ENCODE assay signal across 17 cellular contexts in the genomic region with DNA sequence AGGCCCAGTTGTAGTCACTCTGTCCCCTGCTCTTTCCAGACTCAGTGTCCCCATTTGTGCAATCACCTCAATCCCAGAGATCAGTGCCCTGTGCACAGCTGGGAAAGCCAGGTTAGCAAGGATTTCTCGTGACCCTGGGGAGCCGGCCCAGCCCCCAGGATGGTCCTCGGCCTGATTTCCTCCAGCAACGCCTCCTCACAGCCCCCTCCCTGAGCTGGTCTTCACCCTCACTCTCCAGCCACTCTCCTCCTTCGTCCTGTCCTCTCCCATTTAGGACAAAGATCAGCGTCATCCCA.
DNase-seq lines count a peak whose midpoint lies in the region; ATAC-seq and TF ChIP-seq lines count a peak whose summit lies in the region.
"Had no signal": no experiment of that assay in that cellular context is flagged by ENCODE, and none has a peak within 500 bp of the region (broad histone marks: within the 10 kb centered on the region; RNA-seq: fewer than 3 reads in every experiment).

No MANE protein-coding gene starts in this region.

- H4K20me1 ChIP-seq in neural cell (ENCODE audit: insufficient read depth) = no peaks in the 10 kb centered on the region

- H3K36me3 ChIP-seq in WERI-Rb-1 = no peaks in the 10 kb centered on the region
- no peaks in the 10 kb centered on the region for H3K36me3 ChIP-seq in neural cell (ENCODE audit: insufficient read depth, low read length)
- H3K36me3 ChIP-seq in upper lobe of right lung = no peaks in the 10 kb centered on the region

- H3K4me3 Mint-ChIP-seq in activated naive CD8-positive, alpha-beta T cell treated with anti-CD3 and anti-CD28 coated beads, Interleukin-2, amount 10 ng/mL, durations not matched to agents 7 days and 5 days = no peak overlapping the region
- no peak overlapping the region for H3K4me3 Mint-ChIP-seq in activated naive CD8-positive, alpha-beta T cell treated with anti-CD3 and anti-CD28 coated beads for 36 hours
- H3K4me3 Mint-ChIP-seq in WTC11 = no peak overlapping the region
- H3K4me3 Mint-ChIP-seq: CD8-positive, alpha-beta memory T cell had no signal

- H3K27ac Mint-ChIP-seq in activated naive CD8-positive, alpha-beta T cell treated with anti-CD3 and anti-CD28 coated beads, Interleukin-2, amount 10 ng/mL, durations not matched to agents 7 days and 5 days = no peak overlapping the region
- no peak overlapping the region for H3K27ac Mint-ChIP-seq in activated naive CD8-positive, alpha-beta T cell treated with anti-CD3 and anti-CD28 coated beads for 36 hours
- H3K27ac Mint-ChIP-seq in WTC11 = no peak overlapping the region

- H3K4me3 ChIP-seq in WERI-Rb-1 (ENCODE audit: low read depth, low read length) = no peak overlapping the region
- H3K4me3 ChIP-seq in neural cell (ENCODE audit: low read length) = no peak overlapping the region
- no peak overlapping the region for H3K4me3 ChIP-seq in upper lobe of right lung
- H3K4me3 ChIP-seq: PC-9 had no signal

- intact Hi-C loops in upper lobe of right lung (cut with DNase I) = no loop called here

- H3K9me3 Mint-ChIP-seq in activated naive CD8-positive, alpha-beta T cell treated with anti-CD3 and anti-CD28 coated beads, Interleukin-2, amount 10 ng/mL, durations not matched to agents 7 days and 5 days = peaks cover 2% of the 10 kb centered on the region
- peaks cover 10% of the 10 kb centered on the region for H3K9me3 Mint-ChIP-seq in activated naive CD8-positive, alpha-beta T cell treated with anti-CD3 and anti-CD28 coated beads for 36 hours
- peaks cover 17% of the 10 kb centered on the region for H3K9me3 Mint-ChIP-seq in WTC11

- peaks cover 4% of the 10 kb centered on the region for H3K27me3 Mint-ChIP-seq in activated naive CD8-positive, alpha-beta T cell treated with anti-CD3 and anti-CD28 coated beads, Interleukin-2, amount 10 ng/mL, durations not matched to agents 7 days and 5 days
- H3K27me3 Mint-ChIP-seq in activated naive CD8-positive, alpha-beta T cell treated with anti-CD3 and anti-CD28 coated beads for 36 hours = no peaks in the 10 kb centered on the region
- H3K27me3 Mint-ChIP-seq in WTC11 (ENCODE audit: low read depth) = peaks cover 3% of the 10 kb centered on the region; the same call in 1 of the 2 replicates
- H3K27me3 Mint-ChIP-seq: CD8-positive, alpha-beta memory T cell had no signal

- POLR2A ChIA-PET in activated naive CD8-positive, alpha-beta T cell treated with anti-CD3 and anti-CD28 coated beads, Interleukin-2, amount 10 ng/mL, durations not matched to agents 7 days and 5 days (lab: Charles Lee) = no interaction called here
- POLR2A ChIA-PET in WTC11 (lab: Charles Lee) = no interaction called here

- no peaks in the 10 kb centered on the region for H3F3A ChIP-seq in neural cell (ENCODE audit: insufficient read depth, low read length, poor library complexity, severe bottlenecking)

- H3K79me2 ChIP-seq in neural cell (replicated peaks; ENCODE audit: insufficient read depth, low read length) = no peaks in the 10 kb centered on the region

- H3K27ac ChIP-seq in WERI-Rb-1 (no peak overlapping the region), neural cell (ENCODE audit: low read length) (peak overlapping the region; percentile 73), upper lobe of right lung (no peak overlapping the region)
- H3K27ac ChIP-seq: PC-9 had no signal

- no peak overlapping the region for H3K4me2 ChIP-seq in neural cell (ENCODE audit: low read length)
- H3K4me2 ChIP-seq: PC-9 had no signal

- ATAC-seq in activated naive CD8-positive, alpha-beta T cell treated with anti-CD3 and anti-CD28 coated beads, Interleukin-2, amount 10 ng/mL, durations not matched to agents 7 days and 5 days (ENCODE audit: low read depth) = no peak
- ATAC-seq in upper lobe of right lung (no peak), WTC11 (no peak)

- TF ChIP-seq CTCF in WERI-Rb-1 (IDR thresholded peaks at IDR 0.05; ENCODE audit: low read depth, low read length) (no peak), neural cell (IDR thresholded peaks at IDR 0.05; ENCODE audit: poor library complexity, severe bottlenecking) (no peak), upper lobe of right lung (IDR thresholded peaks at IDR 0.05) (no peak), WTC11 (IDR thresholded peaks at IDR 0.05) (no peak)

- no peak for TF ChIP-seq EP300 in neural cell (conservative IDR thresholded peaks at IDR 0.05; ENCODE audit: poor library complexity, severe bottlenecking)

- TF ChIP-seq RAD21 in neural cell (conservative IDR thresholded peaks at IDR 0.05) = no peak

- H3K4me1 Mint-ChIP-seq in activated naive CD8-positive, alpha-beta T cell treated with anti-CD3 and anti-CD28 coated beads, Interleukin-2, amount 10 ng/mL, durations not matched to agents 7 days and 5 days = peaks cover under 1% of the 10 kb centered on the region
- peaks cover 11% of the 10 kb centered on the region for H3K4me1 Mint-ChIP-seq in activated naive CD8-positive, alpha-beta T cell treated with anti-CD3 and anti-CD28 coated beads for 36 hours
- H3K4me1 Mint-ChIP-seq in WTC11 = peaks cover 9% of the 10 kb centered on the region

- H2AFZ ChIP-seq in neural cell (ENCODE audit: low read depth, low read length) = no peak overlapping the region
- H2AFZ ChIP-seq: PC-9 had no signal

- no peaks in the 10 kb centered on the region for H3K4me1 ChIP-seq in upper lobe of right lung

- DNase-seq in activated naive CD8-positive, alpha-beta T cell treated with anti-CD3 and anti-CD28 coated beads, Interleukin-2, amount 10 ng/mL, durations not matched to agents 7 days and 5 days = peak; percentile 14
- DNase-seq in activated naive CD8-positive, alpha-beta T cell treated with anti-CD3 and anti-CD28 coated beads for 36 hours = no peak
- DNase-seq in WERI-Rb-1 (peak; percentile 5), upper lobe of right lung (peak; percentile 26), WTC11 (ENCODE audit: low spot score) (no peak), NCI-H82 treated with DMSO at 0.1 percent for 48 hours (lab: John Stamatoyannopoulos, UW; ENCODE audit: unreplicated experiment) (no peak)
- DNase-seq: ACHN, DND-41, GDM1, GOT3, NCI-H1436, NCI-H2029 treated with DMSO at 0.1 percent for 48 hours, NCI-H526, PC-9, SHP77 had no signal

- CTCF ChIA-PET in WTC11 (lab: Charles Lee) = interaction anchor here (1.0 kb wide), 1 partner anchor 14 kb away, joined by 5 read pairs; no protein-coding TSS in a partner anchor

- H3K27me3 ChIP-seq in WERI-Rb-1 (ENCODE audit: insufficient read depth, low read depth, severe bottlenecking) (no peaks in the 10 kb centered on the region), neural cell (ENCODE audit: insufficient read depth, low read depth, low read length) (no peaks in the 10 kb centered on the region), upper lobe of right lung (peaks cover under 1% of the 10 kb centered on the region)

- H3K9ac ChIP-seq in neural cell (ENCODE audit: low read length) = peak overlapping the region; percentile 32

- no peaks in the 10 kb centered on the region for H3K9me2 ChIP-seq in neural cell (ENCODE audit: insufficient read depth, low read length)

- no peaks in the 10 kb centered on the region for H3K36me3 Mint-ChIP-seq in activated naive CD8-positive, alpha-beta T cell treated with anti-CD3 and anti-CD28 coated beads, Interleukin-2, amount 10 ng/mL, durations not matched to agents 7 days and 5 days
- peaks cover under 1% of the 10 kb centered on the region for H3K36me3 Mint-ChIP-seq in activated naive CD8-positive, alpha-beta T cell treated with anti-CD3 and anti-CD28 coated beads for 36 hours
- peaks cover 6% of the 10 kb centered on the region; the same call in 1 of the 2 replicates for H3K36me3 Mint-ChIP-seq in WTC11

- H3K9me3 ChIP-seq in WERI-Rb-1 (ENCODE audit: severe bottlenecking) (peaks cover 10% of the 10 kb centered on the region), neural cell (ENCODE audit: low read length) (no peaks in the 10 kb centered on the region), upper lobe of right lung (no peaks in the 10 kb centered on the region)

TF ChIP-seq in neural cell, 6 proteins besides CTCF, POLR2A, EP300 and RAD21 (continues in another document):
- TF ChIP-seq POLR2AphosphoS5 (IDR thresholded peaks at IDR 0.05) (no peak), SMC3 (conservative IDR thresholded peaks at IDR 0.05; ENCODE audit: poor library complexity) (no peak), TAF1 (IDR thresholded peaks at IDR 0.05; ENCODE audit: low read depth) (no peak), MXI1 (conservative IDR thresholded peaks at IDR 0.05; ENCODE audit: poor library complexity, severe bottlenecking) (no peak), EZH2 (IDR thresholded peaks at IDR 0.05; ENCODE audit: borderline replicate concordance, insufficient read depth, low read length, poor library complexity, severe bottlenecking) (no peak)

TF ChIP-seq in WTC11, 78 proteins besides CTCF, POLR2A, EP300 and RAD21 (continues in another document):
- no peak for TF ChIP-seq SMAD3 (CRISPR knock-in tag; IDR thresholded peaks at IDR 0.05; ENCODE audit: borderline replicate concordance)
- no peak for TF ChIP-seq ZNF317 (CRISPR knock-in tag; IDR thresholded peaks at IDR 0.05; ENCODE audit: borderline replicate concordance, low read depth)
- TF ChIP-seq, protein P1, sequence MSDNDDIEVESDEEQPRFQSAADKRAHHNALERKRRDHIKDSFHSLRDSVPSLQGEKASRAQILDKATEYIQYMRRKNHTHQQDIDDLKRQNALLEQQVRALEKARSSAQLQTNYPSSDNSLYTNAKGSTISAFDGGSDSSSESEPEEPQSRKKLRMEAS (CRISPR knock-in tag; IDR thresholded peaks at IDR 0.05) = no peak
- no peak for TF ChIP-seq NR3C1 (CRISPR knock-in tag; conservative IDR thresholded peaks at IDR 0.05; ENCODE audit: low read depth)
- TF ChIP-seq, protein P2, sequence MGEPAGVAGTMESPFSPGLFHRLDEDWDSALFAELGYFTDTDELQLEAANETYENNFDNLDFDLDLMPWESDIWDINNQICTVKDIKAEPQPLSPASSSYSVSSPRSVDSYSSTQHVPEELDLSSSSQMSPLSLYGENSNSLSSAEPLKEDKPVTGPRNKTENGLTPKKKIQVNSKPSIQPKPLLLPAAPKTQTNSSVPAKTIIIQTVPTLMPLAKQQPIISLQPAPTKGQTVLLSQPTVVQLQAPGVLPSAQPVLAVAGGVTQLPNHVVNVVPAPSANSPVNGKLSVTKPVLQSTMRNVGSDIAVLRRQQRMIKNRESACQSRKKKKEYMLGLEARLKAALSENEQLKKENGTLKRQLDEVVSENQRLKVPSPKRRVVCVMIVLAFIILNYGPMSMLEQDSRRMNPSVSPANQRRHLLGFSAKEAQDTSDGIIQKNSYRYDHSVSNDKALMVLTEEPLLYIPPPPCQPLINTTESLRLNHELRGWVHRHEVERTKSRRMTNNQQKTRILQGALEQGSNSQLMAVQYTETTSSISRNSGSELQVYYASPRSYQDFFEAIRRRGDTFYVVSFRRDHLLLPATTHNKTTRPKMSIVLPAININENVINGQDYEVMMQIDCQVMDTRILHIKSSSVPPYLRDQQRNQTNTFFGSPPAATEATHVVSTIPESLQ (CRISPR knock-in tag; IDR thresholded peaks at IDR 0.05) = no peak
- TF ChIP-seq, protein P3, sequence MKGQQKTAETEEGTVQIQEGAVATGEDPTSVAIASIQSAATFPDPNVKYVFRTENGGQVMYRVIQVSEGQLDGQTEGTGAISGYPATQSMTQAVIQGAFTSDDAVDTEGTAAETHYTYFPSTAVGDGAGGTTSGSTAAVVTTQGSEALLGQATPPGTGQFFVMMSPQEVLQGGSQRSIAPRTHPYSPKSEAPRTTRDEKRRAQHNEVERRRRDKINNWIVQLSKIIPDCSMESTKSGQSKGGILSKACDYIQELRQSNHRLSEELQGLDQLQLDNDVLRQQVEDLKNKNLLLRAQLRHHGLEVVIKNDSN (CRISPR knock-in tag; IDR thresholded peaks at IDR 0.05) = no peak

Comparison
In these comparisons a context has a peak if more than half of its experiments do, and no peak if none do; other contexts are left out.
1. DNase-seq: peak in activated naive CD8-positive, alpha-beta T cell treated with anti-CD3 and anti-CD28 coated beads, Interleukin-2, amount 10 ng/mL, durations not matched to agents 7 days and 5 days (single experiment), WERI-Rb-1 (single experiment) and upper lobe of right lung (single experiment); none in activated naive CD8-positive, alpha-beta T cell treated with anti-CD3 and anti-CD28 coated beads for 36 hours (single experiment), WTC11 (single experiment) and NCI-H82 treated with DMSO at 0.1 percent for 48 hours (single experiment).